ENCODE assay signal across 8 cellular contexts in the genomic region with DNA sequence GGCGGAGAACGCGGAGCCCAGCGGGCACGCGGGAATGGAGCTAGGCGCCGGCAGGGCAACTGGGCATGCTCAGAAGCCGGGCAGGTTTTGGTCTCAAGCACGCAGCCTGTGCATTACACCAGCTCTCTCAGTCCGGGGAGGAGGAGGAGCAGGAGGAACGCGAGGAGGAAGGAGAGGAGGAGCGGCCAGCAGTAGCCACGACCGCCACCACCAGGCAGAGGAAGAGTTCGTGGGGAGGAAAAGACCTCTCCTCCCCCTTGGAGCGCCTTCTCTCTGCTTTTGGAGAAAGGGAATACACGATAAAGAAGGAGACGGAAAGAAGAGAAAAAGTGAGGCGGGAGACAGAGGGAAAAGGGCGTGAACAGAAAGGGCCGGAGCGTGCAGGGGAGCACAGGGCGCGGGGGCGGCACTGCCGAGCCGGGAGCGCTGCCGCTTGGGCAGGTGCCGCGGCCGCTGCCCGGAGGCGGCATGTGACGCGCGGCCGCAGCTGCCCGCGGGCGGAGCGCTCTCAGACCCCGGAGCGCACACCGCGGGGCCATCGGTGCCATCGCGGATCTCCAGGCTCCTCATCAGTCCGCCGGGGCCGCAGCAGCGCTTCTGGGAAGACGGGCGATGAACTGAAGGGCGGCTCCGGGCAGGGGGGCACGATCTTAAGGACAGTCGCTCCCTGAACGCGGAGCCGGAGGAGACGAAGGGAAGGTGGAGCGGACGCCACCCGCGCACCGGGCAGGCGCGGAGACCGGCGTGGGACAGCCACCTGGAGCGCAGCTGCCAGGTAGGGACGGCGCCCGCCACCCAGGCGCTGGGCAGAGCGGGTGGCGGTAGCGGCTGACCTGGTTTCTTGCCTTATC. TPM values are rescaled to one million over a fixed set of nuclear protein-coding genes. Genes with fewer than 3 reads are reported as not detected.
A peak's percentile ranks its signal among the peaks of the same experiment; 100 is the strongest.
DNase-seq lines count a peak whose midpoint lies in the region; ATAC-seq and TF ChIP-seq lines count a peak whose summit lies in the region.

TSS of gene CHRM3 (plus strand) at position 116 of the 851 bp plus-strand sequence. CDS start 520,884 bp downstream, outside the sequence.

- no peak for TF ChIP-seq EP300 in gastroesophageal sphincter (IDR thresholded peaks at IDR 0.05)

- H2BK15ac ChIP-seq in neuronal stem cell (ENCODE audit: low read length) = no peak within 1 kb of the TSS

- peaks cover 43% of the 10 kb centered on the region for H3K27me3 Mint-ChIP-seq in WTC11 (ENCODE audit: low read depth)

- H3K9me3 ChIP-seq in gastroesophageal sphincter = no peaks in the 10 kb centered on the region
- H3K9me3 ChIP-seq in neuronal stem cell (replicated peaks in 1 of 2; ENCODE audit: control insufficient read depth in 2 of 2, insufficient read depth in 1 of 2, low read depth in 1 of 2, low read length in 2 of 2) = no peaks in the 10 kb centered on the region

- no peak within 1 kb of the TSS for H2AK5ac ChIP-seq in neuronal stem cell (ENCODE audit: low read depth, low read length)

- peak; percentile 9 for DNase-seq in AG08396 (ENCODE audit: low spot score)
- DNase-seq in HT-29 (ENCODE audit: low spot score) = peak; percentile 82
- DNase-seq in WTC11 (ENCODE audit: low spot score) = peak; percentile 74
- DNase-seq in neuronal stem cell (ENCODE audit: low spot score) = peak; percentile 66

- peak within 1 kb of the TSS; percentile 89 for H2BK120ac ChIP-seq in neuronal stem cell (ENCODE audit: low read depth, low read length)

- H3K4me3 Mint-ChIP-seq in WTC11 = peak within 1 kb of the TSS; percentile 92

- peak within 1 kb of the TSS; percentile 98 for H3K4me2 ChIP-seq in neuronal stem cell (ENCODE audit: insufficient read depth, low read length, poor library complexity, severe bottlenecking)

- no peaks in the 10 kb centered on the region for H3K36me3 ChIP-seq in gastroesophageal sphincter
- H3K36me3 ChIP-seq in neuronal stem cell (replicated peaks in 1 of 2; ENCODE audit: control insufficient read depth in 2 of 2, insufficient read depth in 2 of 2, low read length in 2 of 2) = no peaks in the 10 kb centered on the region

- 0 to 1% methylated on average over 13 to 16 of the region's 82 CpGs for WGBS in gastroesophageal sphincter (ENCODE audit: low coverage in 1 of 2), 2 donors
- no CpG with 5 or more reads among the region's 82 CpGs for WGBS in neuronal stem cell (ENCODE audit: extremely low coverage in 2 of 2, insufficient read length in 2 of 2, insufficient replicate concordance in 1 of 2), 2 donors

- TF ChIP-seq POLR2A in gastroesophageal sphincter (IDR thresholded peaks at IDR 0.05) = peak in 1 of 2 donors; percentile 28

- H3K27ac Mint-ChIP-seq in WTC11 = no peak within 1 kb of the TSS

- H2BK5ac ChIP-seq in neuronal stem cell (ENCODE audit: low read length) = no peak within 1 kb of the TSS

- TF ChIP-seq CTCF in WTC11 (IDR thresholded peaks at IDR 0.05) (no peak), gastroesophageal sphincter (IDR thresholded peaks at IDR 0.05) (peak in 3 of 4 experiments; percentile 31 to 52 (median 32))

- no peaks in the 10 kb centered on the region for H3K36me3 Mint-ChIP-seq in WTC11

- CTCF ChIA-PET in WTC11 (lab: Charles Lee) = interaction anchor here (0.7 to 1.8 kb wide), 3 partner anchors 70 to 566 kb away, joined by 3 to 7 read pairs (median 3); no protein-coding TSS in a partner anchor

- H3K4ac ChIP-seq in neuronal stem cell (ENCODE audit: low read length) = no peak within 1 kb of the TSS

- peaks cover 8% of the 10 kb centered on the region for H3K27me3 ChIP-seq in gastroesophageal sphincter
- H3K27me3 ChIP-seq in neuronal stem cell (ENCODE audit: control insufficient read depth in 3 of 3, insufficient read depth in 3 of 3, low read depth in 1 of 3, low read length in 3 of 3) = peaks cover 11 to 74% (median 17%) of the 10 kb centered on the region in 3 experiments

- peak within 1 kb of the TSS; percentile 94 for H3K18ac ChIP-seq in neuronal stem cell (ENCODE audit: low read length)

- H3K4me3 ChIP-seq in gastroesophageal sphincter (peak within 1 kb of the TSS; percentile 63 to 77), neuronal stem cell (ENCODE audit: low read length in 2 of 2) (peak within 1 kb of the TSS; percentile 31 to 83)

- H3K27ac ChIP-seq in gastroesophageal sphincter (peak within 1 kb of the TSS; percentile 74 to 93 (median 92)), neuronal stem cell (replicated peaks; ENCODE audit: low read length) (no peak within 1 kb of the TSS)

- H2BK12ac ChIP-seq in neuronal stem cell (ENCODE audit: low read length) = no peak within 1 kb of the TSS

- H3K14ac ChIP-seq in neuronal stem cell (ENCODE audit: low read length) = peak within 1 kb of the TSS; percentile 77

- H3K79me1 ChIP-seq in neuronal stem cell (ENCODE audit: low read depth, low read length) = no peaks in the 10 kb centered on the region

- H3K9ac ChIP-seq in neuronal stem cell (ENCODE audit: low read depth, low read length, poor library complexity) = peak within 1 kb of the TSS; percentile 92

- no peak within 1 kb of the TSS for H3K23ac ChIP-seq in neuronal stem cell (ENCODE audit: low read depth, low read length, poor library complexity)

- ATAC-seq in WTC11 (peak; percentile 82), gastroesophageal sphincter (peak; percentile 93), HG02642 (IDR thresholded peaks at IDR 0.05; ENCODE audit: poor library complexity, unreplicated experiment) (no peak), GM21423 (IDR thresholded peaks at IDR 0.05; ENCODE audit: unreplicated experiment) (no peak), HG03280 (IDR thresholded peaks at IDR 0.05; ENCODE audit: unreplicated experiment) (no peak)

- POLR2A ChIA-PET in WTC11 (lab: Charles Lee) = interaction anchor here (0.6 kb wide), 1 partner anchor 712 kb away, joined by 3 read pairs; no protein-coding TSS in a partner anchor

- H4K91ac ChIP-seq in neuronal stem cell (ENCODE audit: low read depth, low read length, poor library complexity) = no peak within 1 kb of the TSS

- peak within 1 kb of the TSS; percentile 84 for H2AFZ ChIP-seq in neuronal stem cell (ENCODE audit: low read length)

- no peak within 1 kb of the TSS for H4K8ac ChIP-seq in neuronal stem cell (ENCODE audit: low read depth, low read length)

- H3K9me3 Mint-ChIP-seq in WTC11 = no peaks in the 10 kb centered on the region

- H3K4me1 ChIP-seq in gastroesophageal sphincter (peaks cover 0 to 32% (median 0%) of the 10 kb centered on the region in 3 donors), neuronal stem cell (ENCODE audit: control insufficient read depth in 2 of 2, insufficient read depth in 1 of 2, low read depth in 1 of 2, low read length in 2 of 2) (peaks cover 0 to 6% of the 10 kb centered on the region in 2 donors)

- H3K4me1 Mint-ChIP-seq in WTC11 = peaks cover 13% of the 10 kb centered on the region

TF ChIP-seq in WTC11, 78 proteins besides CTCF, POLR2A, EP300 and RAD21 (continues in another document):
- TF ChIP-seq ELF4 (CRISPR knock-in tag; IDR thresholded peaks at IDR 0.05; ENCODE audit: low read depth) = peak; percentile 62; the same call in 1 of the 2 replicates
- TF ChIP-seq ZBTB21 (CRISPR knock-in tag; IDR thresholded peaks at IDR 0.05; ENCODE audit: borderline replicate concordance) = no peak
- TF ChIP-seq GRHL2 (CRISPR knock-in tag; IDR thresholded peaks at IDR 0.05; ENCODE audit: insufficient replicate concordance, severe bottlenecking) = no peak
- no peak for TF ChIP-seq GABPB1 (CRISPR knock-in tag; IDR thresholded peaks at IDR 0.05)
- TF ChIP-seq ZNF317 (CRISPR knock-in tag; IDR thresholded peaks at IDR 0.05; ENCODE audit: borderline replicate concordance, low read depth) = no peak
- no peak for TF ChIP-seq ZNF425 (CRISPR knock-in tag; conservative IDR thresholded peaks at IDR 0.05)
- 0 out of 2 replicates have a peak, but pooled peaks have one; percentile 9 for TF ChIP-seq CREB1 (CRISPR knock-in tag; IDR thresholded peaks at IDR 0.05)
- no peak for TF ChIP-seq NR2C2 (CRISPR knock-in tag; IDR thresholded peaks at IDR 0.05)
- TF ChIP-seq PRRX2 (CRISPR knock-in tag; IDR thresholded peaks at IDR 0.05) = no peak
- TF ChIP-seq, protein P1, sequence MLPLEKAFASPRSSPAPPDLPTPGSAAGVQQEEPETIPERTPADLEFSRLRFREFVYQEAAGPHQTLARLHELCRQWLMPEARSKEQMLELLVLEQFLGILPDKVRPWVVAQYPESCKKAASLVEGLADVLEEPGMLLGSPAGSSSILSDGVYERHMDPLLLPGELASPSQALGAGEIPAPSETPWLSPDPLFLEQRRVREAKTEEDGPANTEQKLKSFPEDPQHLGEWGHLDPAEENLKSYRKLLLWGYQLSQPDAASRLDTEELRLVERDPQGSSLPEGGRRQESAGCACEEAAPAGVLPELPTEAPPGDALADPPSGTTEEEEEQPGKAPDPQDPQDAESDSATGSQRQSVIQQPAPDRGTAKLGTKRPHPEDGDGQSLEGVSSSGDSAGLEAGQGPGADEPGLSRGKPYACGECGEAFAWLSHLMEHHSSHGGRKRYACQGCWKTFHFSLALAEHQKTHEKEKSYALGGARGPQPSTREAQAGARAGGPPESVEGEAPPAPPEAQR (CRISPR knock-in tag; IDR thresholded peaks at IDR 0.05) = no peak
- TF ChIP-seq ESRRA (CRISPR knock-in tag; IDR thresholded peaks at IDR 0.05; ENCODE audit: borderline replicate concordance) = no peak

RNA-seq across cellular contexts. Expression of gene CHRM3, which starts in this region (rescaled TPM):
- 8.8 and 10.2 TPM in 2 replicates for total RNA-seq in HT-29 (2014; rRNA removed; shearing (Covaris generic))
- total RNA-seq in WTC11 (2021) (6.9 to 8.4 TPM (median 8.3 TPM) in 3 replicates), gastroesophageal sphincter (100 to 1,000 TPM in 3 of 4 donors, 10 to 100 TPM in 1; 48.8 to 177 (median 116) TPM)
- polyA plus RNA-seq in neuronal stem cell (2013, experiment 1 of 2) = 0.54 TPM
- 0.71 TPM for polyA plus RNA-seq in neuronal stem cell (2013, experiment 2 of 2)

Comparison
In these comparisons a context has a peak if more than half of its experiments do, and no peak if none do; other contexts are left out.
1. DNase-seq: peak in every context shown above with its lines; median percentile 82 in HT-29; 74 in WTC11; 66 in neuronal stem cell; 9 in AG08396.
2. ATAC-seq: peak in WTC11 (single experiment) and gastroesophageal sphincter (single experiment); none in HG02642 (single experiment), GM21423 (single experiment) and HG03280 (single experiment).